In the genomic region with DNA sequence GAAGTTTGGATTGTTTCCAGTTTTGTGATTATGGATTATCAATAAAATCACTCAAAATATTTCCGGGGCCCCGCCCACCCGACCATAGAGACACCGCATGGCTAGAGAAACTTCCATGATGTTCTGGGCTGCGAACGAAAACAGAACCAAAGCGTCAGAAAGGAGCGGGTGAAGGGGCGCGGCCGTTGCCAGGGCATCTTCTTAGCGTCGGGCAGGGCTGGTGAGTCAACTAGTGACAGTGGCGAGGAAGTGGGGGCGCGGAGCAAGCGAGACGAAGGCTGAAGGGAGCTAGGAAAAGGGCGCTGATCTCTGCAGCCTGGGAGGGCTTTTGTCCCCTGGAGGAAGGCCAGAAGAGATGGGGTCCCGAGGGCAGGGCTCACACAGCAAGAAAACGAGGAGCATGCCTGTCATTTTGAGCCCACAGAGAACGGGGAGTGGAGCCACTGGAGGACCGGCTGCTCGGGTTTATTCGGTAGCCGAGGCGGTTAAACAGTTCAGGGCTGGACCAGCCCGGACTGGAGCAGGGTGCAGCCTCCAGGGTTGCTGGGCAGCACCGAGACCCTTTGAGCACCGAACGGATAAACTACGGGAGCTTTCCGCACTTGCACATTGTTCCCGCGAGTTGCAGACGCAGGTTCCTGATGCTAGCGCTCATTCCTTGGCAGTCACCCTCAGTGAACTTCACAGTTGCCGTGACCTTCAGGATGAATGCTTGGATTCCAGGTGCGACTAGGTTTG, we compare ENCODE assay signal across 25 cellular contexts.
"Had no signal": no experiment of that assay in that cellular context is flagged by ENCODE, and none has a peak within 500 bp of the region (broad histone marks: within the 10 kb centered on the region; RNA-seq: fewer than 3 reads in every experiment).

No MANE protein-coding gene starts in this region.

- H3K36me3 Mint-ChIP-seq: activated naive CD8-positive, alpha-beta T cell; brain had no signal

- H3K36me3 ChIP-seq: cardiac muscle cell, Peyer's patch, SJCRH30 had no signal

- H3K4me3 Mint-ChIP-seq: activated CD4-positive, alpha-beta memory T cell treated with anti-CD3 and anti-CD28 coated beads, Interleukin-2, amount 10 ng/mL, durations not matched to agents 7 days and 5 days; activated CD4-positive, alpha-beta T cell treated with anti-CD3 and anti-CD28 coated beads for 36 hours; activated naive CD4-positive, alpha-beta T cell treated with anti-CD3 and anti-CD28 coated beads for 36 hours; activated naive CD8-positive, alpha-beta T cell; activated T-helper 17 cell treated with anti-CD3 and anti-CD28 coated beads, Interleukin-2, amount 50 U/mL, for 72 hours; brain had no signal

- H3K27me3 Mint-ChIP-seq: activated CD4-positive, alpha-beta memory T cell treated with anti-CD3 and anti-CD28 coated beads, Interleukin-2, amount 10 ng/mL, durations not matched to agents 7 days and 5 days; activated CD4-positive, alpha-beta T cell treated with anti-CD3 and anti-CD28 coated beads for 36 hours; activated naive CD8-positive, alpha-beta T cell; activated T-helper 17 cell treated with anti-CD3 and anti-CD28 coated beads, Interleukin-2, amount 50 U/mL, for 72 hours had no signal

- H3K4me1 ChIP-seq: Peyer's patch, SJCRH30 had no signal

- H3K4me2 ChIP-seq: SK-N-SH had no signal

- ATAC-seq: activated CD4-positive, alpha-beta T cell treated with anti-CD3 and anti-CD28 coated beads for 36 hours; activated T-helper 17 cell treated with anti-CD3 and anti-CD28 coated beads, Interleukin-2, amount 50 U/mL, for 72 hours had no signal

- H3K9me3 ChIP-seq: Peyer's patch, SJCRH30, SK-N-SH had no signal

- H3K9ac ChIP-seq: SK-N-SH had no signal

- H3K4me3 ChIP-seq: cardiac muscle cell, Peyer's patch had no signal

- H3K9me3 Mint-ChIP-seq: activated CD4-positive, alpha-beta memory T cell treated with anti-CD3 and anti-CD28 coated beads, Interleukin-2, amount 10 ng/mL, durations not matched to agents 7 days and 5 days; activated naive CD4-positive, alpha-beta T cell treated with anti-CD3 and anti-CD28 coated beads for 36 hours; activated T-helper 17 cell treated with anti-CD3 and anti-CD28 coated beads, Interleukin-2, amount 50 U/mL, for 72 hours; brain had no signal

- DNase-seq: activated CD4-positive, alpha-beta memory T cell treated with anti-CD3 and anti-CD28 coated beads, Interleukin-2, amount 10 ng/mL, durations not matched to agents 7 days and 5 days; activated CD4-positive, alpha-beta T cell treated with anti-CD3 and anti-CD28 coated beads for 36 hours; activated CD4-positive, alpha-beta T cell treated with anti-CD3 and anti-CD28 coated beads, Interleukin-2, amount 50 U/mL, for 1 hour; activated gamma-delta T cell; activated naive CD4-positive, alpha-beta T cell treated with anti-CD3 and anti-CD28 coated beads for 36 hours; activated T-cell treated with anti-CD3 and anti-CD28 coated beads for 4 hours; activated T-cell treated with anti-CD3 and anti-CD28 coated beads, Interleukin-2, amount 50 U/mL, for 48 hours; NCI-H1092; NCI-H1417 treated with DMSO at 0.1 percent for 48 hours; NCI-H1694; NCI-H2029 treated with DMSO at 0.1 percent for 48 hours; NCI-H345; NCI-H510A; NCI-H526 treated with DMSO at 0.1 percent for 48 hours; Peyer's patch; Right ventricle myocardium superior; SK-N-SH; T-helper 1 cell had no signal

- H3K4me1 Mint-ChIP-seq: activated CD4-positive, alpha-beta memory T cell treated with anti-CD3 and anti-CD28 coated beads, Interleukin-2, amount 10 ng/mL, durations not matched to agents 7 days and 5 days; activated CD4-positive, alpha-beta T cell treated with anti-CD3 and anti-CD28 coated beads for 36 hours; activated T-helper 17 cell treated with anti-CD3 and anti-CD28 coated beads, Interleukin-2, amount 50 U/mL, for 72 hours had no signal

- H3K27ac Mint-ChIP-seq: activated CD4-positive, alpha-beta memory T cell treated with anti-CD3 and anti-CD28 coated beads, Interleukin-2, amount 10 ng/mL, durations not matched to agents 7 days and 5 days; activated CD4-positive, alpha-beta T cell treated with anti-CD3 and anti-CD28 coated beads for 36 hours; activated naive CD4-positive, alpha-beta T cell treated with anti-CD3 and anti-CD28 coated beads for 36 hours; activated naive CD8-positive, alpha-beta T cell; activated T-helper 17 cell treated with anti-CD3 and anti-CD28 coated beads, Interleukin-2, amount 50 U/mL, for 72 hours had no signal

- H3K27ac ChIP-seq: cardiac muscle cell, Peyer's patch, RWPE1, SJCRH30, VCaP had no signal

- H3K27me3 ChIP-seq: cardiac muscle cell, Peyer's patch, SJCRH30 had no signal
